Comparison of ENCODE assay signal across 8 cellular contexts in genomic region chr6:138592698-138593097, GRCh38.
DNase-seq lines count a peak whose midpoint lies in the region; ATAC-seq and TF ChIP-seq lines count a peak whose summit lies in the region.

No MANE protein-coding gene starts in this region.

- DNase-seq in AG09309 (ENCODE audit: low read depth) (no peak), amniotic stem cell (lab: John Stamatoyannopoulos, UW) (no peak), superior temporal gyrus (ENCODE audit: extremely low spot score) (no peak), HEK293T (ENCODE audit: extremely low spot score) (no peak)
- no peak for DNase-seq in naive thymus-derived CD8-positive, alpha-beta T cell

- H3K4me1 Mint-ChIP-seq in activated naive CD8-positive, alpha-beta T cell (ENCODE audit: low read depth): peaks cover 20% of the 10 kb centered on the region
- H3K4me1 Mint-ChIP-seq in naive thymus-derived CD8-positive, alpha-beta T cell: peaks cover 10 to 26% (median 21%) of the 10 kb centered on the region in 4 donors

- no peaks in the 10 kb centered on the region for H3K27me3 Mint-ChIP-seq in activated naive CD8-positive, alpha-beta T cell
- peaks cover 0 to 3% (median 0%) of the 10 kb centered on the region in 5 donors for H3K27me3 Mint-ChIP-seq in naive thymus-derived CD8-positive, alpha-beta T cell

- no peaks in the 10 kb centered on the region for H3K9me3 Mint-ChIP-seq in activated naive CD8-positive, alpha-beta T cell (ENCODE audit: low read depth)
- H3K9me3 Mint-ChIP-seq in naive thymus-derived CD8-positive, alpha-beta T cell: no peaks in the 10 kb centered on the region

- CTCF ChIA-PET in HEK293T (lab: Yijun Ruan, JAX): no interaction called here

- TF ChIP-seq CTCF in AG09309 (IDR thresholded peaks at IDR 0.05; ENCODE audit: control insufficient read depth, insufficient read depth, low read depth, low read length, missing control alignments): no peak

- peak overlapping the region; percentile 24 for H3K4me3 ChIP-seq in AG09309 (ENCODE audit: control insufficient read depth, low read depth, low read length)

- H3K36me3 Mint-ChIP-seq in activated naive CD8-positive, alpha-beta T cell: no peaks in the 10 kb centered on the region
- H3K36me3 Mint-ChIP-seq in naive thymus-derived CD8-positive, alpha-beta T cell: no peaks in the 10 kb centered on the region

- POLR2A ChIA-PET in naive thymus-derived CD8-positive, alpha-beta T cell (lab: Charles Lee): no interaction called here
- POLR2A ChIA-PET in HEK293T (lab: Yijun Ruan, JAX): interaction anchor here (1.6 kb wide), 1 partner anchor 99 kb away, joined by 3 read pairs; no protein-coding TSS in a partner anchor

- peak; percentile 69 for ATAC-seq in GM19438 (IDR thresholded peaks at IDR 0.05; ENCODE audit: low read depth, unreplicated experiment)
- peak; percentile 65 for ATAC-seq in HG03469 (IDR thresholded peaks at IDR 0.05; ENCODE audit: unreplicated experiment)
- ATAC-seq in naive thymus-derived CD8-positive, alpha-beta T cell: no peak

- H3K27ac Mint-ChIP-seq in activated naive CD8-positive, alpha-beta T cell: peak overlapping the region; percentile 18
- peak overlapping the region in 2 of 10 donors; percentile 9 to 65 for H3K27ac Mint-ChIP-seq in naive thymus-derived CD8-positive, alpha-beta T cell

- H3K4me3 Mint-ChIP-seq in activated naive CD8-positive, alpha-beta T cell: peak overlapping the region; percentile 73
- peak overlapping the region; percentile 0 to 74 (median 54) for H3K4me3 Mint-ChIP-seq in naive thymus-derived CD8-positive, alpha-beta T cell

TF ChIP-seq in HEK293T, 16 proteins besides CTCF, POLR2A, EP300 and RAD21:
- TF ChIP-seq FOXK2 (IDR thresholded peaks at IDR 0.05): no peak
- no peak for TF ChIP-seq FOXM1 (IDR thresholded peaks at IDR 0.05; ENCODE audit: borderline replicate concordance)
- TF ChIP-seq LEF1 (IDR thresholded peaks at IDR 0.05; ENCODE audit: borderline replicate concordance): no peak
- TF ChIP-seq SP1 (IDR thresholded peaks at IDR 0.05): no peak
- no peak for TF ChIP-seq ZNF384 (IDR thresholded peaks at IDR 0.05)
- TF ChIP-seq CTBP1 (IDR thresholded peaks at IDR 0.05; ENCODE audit: borderline replicate concordance): no peak
- no peak for TF ChIP-seq PKNOX1 (IDR thresholded peaks at IDR 0.05)
- TF ChIP-seq BHLHE40 (IDR thresholded peaks at IDR 0.05; ENCODE audit: borderline replicate concordance): no peak
- TF ChIP-seq FOXA1 (IDR thresholded peaks at IDR 0.05): no peak
- no peak for TF ChIP-seq TARDBP (IDR thresholded peaks at IDR 0.05)
- TF ChIP-seq ARNT (IDR thresholded peaks at IDR 0.05): no peak
- TF ChIP-seq HDGF (IDR thresholded peaks at IDR 0.05; ENCODE audit: borderline replicate concordance): no peak
- TF ChIP-seq SUZ12 (IDR thresholded peaks at IDR 0.05): no peak
- TF ChIP-seq L3MBTL2 (conservative IDR thresholded peaks at IDR 0.05): no peak
- no peak for TF ChIP-seq NFRKB (IDR thresholded peaks at IDR 0.05)
- TF ChIP-seq ELF4 (IDR thresholded peaks at IDR 0.05): no peak

Comparison
In these comparisons a context has a peak if more than half of its experiments do, and no peak if none do; other contexts are left out.
1. ATAC-seq: peak in GM19438 (single experiment) and HG03469 (single experiment); none in naive thymus-derived CD8-positive, alpha-beta T cell (0 of 2).